In genomic region chr7:75879771-75880184, GRCh38 we compare ENCODE assay signal across 8 cellular contexts. TPM values are rescaled to one million over a fixed set of nuclear protein-coding genes. Genes with fewer than 3 reads are reported as not detected.
DNase-seq lines count a peak whose midpoint lies in the region; ATAC-seq and TF ChIP-seq lines count a peak whose summit lies in the region.

No MANE protein-coding gene starts in this region.

- H3K4me1 ChIP-seq in cardiac muscle cell (ENCODE audit: low read depth): peaks cover 5% of the 10 kb centered on the region

- no peak for ATAC-seq in Right ventricle myocardium inferior

- TF ChIP-seq CTCF in cardiac muscle cell (IDR thresholded peaks at IDR 0.05; ENCODE audit: low read depth, low read length): no peak
- no peak for TF ChIP-seq CTCF in nephron (IDR thresholded peaks at IDR 0.05; ENCODE audit: unreplicated experiment in 3 of 3)
- TF ChIP-seq CTCF in GM20000 (IDR thresholded peaks at IDR 0.05; ENCODE audit: extremely low read depth, missing control alignments): no peak

- H3K36me3 Mint-ChIP-seq in nephron (ENCODE audit: low read depth): peaks cover 33% of the 10 kb centered on the region

- DNase-seq in cardiac muscle cell (ENCODE audit: low read depth in 1 of 2, low spot score in 1 of 2) (peak in 1 of 2 donors; percentile 54), Right ventricle myocardium inferior (ENCODE audit: missing footprints) (no peak), SK-MEL-5 (ENCODE audit: low read depth, low spot score) (peak; percentile 36), dermis blood vessel endothelial cell (peak; percentile 31), AG20443 (ENCODE audit: low spot score) (no peak), GM20000 (ENCODE audit: low spot score) (no peak)
- no peak for DNase-seq in activated CD8-positive, alpha-beta memory T cell treated with anti-CD3 and anti-CD28 coated beads, Interleukin-2, amount 50 U/mL, for 4 hours

- H3K9me3 ChIP-seq in cardiac muscle cell (ENCODE audit: low read depth): no peaks in the 10 kb centered on the region

- peaks cover 30% of the 10 kb centered on the region for H3K4me1 Mint-ChIP-seq in nephron

- no peaks in the 10 kb centered on the region for H3K27me3 ChIP-seq in cardiac muscle cell

- no peaks in the 10 kb centered on the region for H3K27me3 Mint-ChIP-seq in nephron (ENCODE audit: low read depth)

- peak overlapping the region; percentile 29 for H3K27ac ChIP-seq in cardiac muscle cell

- peak overlapping the region; percentile 40 to 94 (median 86) for H3K27ac Mint-ChIP-seq in nephron

- peak overlapping the region; percentile 94 to 96 (median 94) for H3K4me3 Mint-ChIP-seq in nephron

- intact Hi-C loops in Right ventricle myocardium inferior (cut with DNase I): loop anchor here (2.0 to 10.0 kb wide), 3 partner anchors 35 to 115 kb away; partner anchors contain the start of genes POR and TMEM120A

- H3K4me3 ChIP-seq in cardiac muscle cell: peak overlapping the region; percentile 55

- in situ Hi-C loops in SK-MEL-5 (cut with HindIII; ENCODE audit: low pct_unique_long_range_greater_than_20kb, low sequenced_read_pairs): no loop called here

- H3K9me3 Mint-ChIP-seq in nephron: no peaks in the 10 kb centered on the region

- peaks cover 25% of the 10 kb centered on the region for H3K36me3 ChIP-seq in cardiac muscle cell

RNA-seq across cellular contexts. Expression of gene RHBDD2, which starts 0.9 kb away (rescaled TPM):
- total RNA-seq in cardiac muscle cell (83.6 and 115 TPM in 2 replicates), Right ventricle myocardium inferior (16.7 TPM), dermis blood vessel endothelial cell (15.3 and 18.1 TPM in 2 replicates)
- polyA plus RNA-seq in cardiac muscle cell: 190 and 223 TPM in 2 replicates
- total RNA-seq in SK-MEL-5 (2014; rRNA removed; shearing (Covaris generic)): 70.4 and 83.4 TPM in 2 replicates
- 149 and 167 TPM in 2 replicates for polyA plus RNA-seq in SK-MEL-5 (2015; cell fraction: cytosol; rRNA removed)
- polyA plus RNA-seq in SK-MEL-5 (2015; cell fraction: nucleus; rRNA removed): 31.1 and 51.2 TPM in 2 replicates

RNA-seq across cellular contexts. Expression of gene POR, which starts 35.2 kb away (rescaled TPM):
- 95.6 and 97.9 TPM in 2 replicates for total RNA-seq in cardiac muscle cell
- polyA plus RNA-seq in cardiac muscle cell: 87.9 and 101 TPM in 2 replicates
- total RNA-seq in Right ventricle myocardium inferior: 66.3 TPM
- total RNA-seq in SK-MEL-5 (2014; rRNA removed; shearing (Covaris generic)): 136 and 150 TPM in 2 replicates
- polyA plus RNA-seq in SK-MEL-5 (2015; cell fraction: cytosol; rRNA removed): 133 and 134 TPM in 2 replicates
- polyA plus RNA-seq in SK-MEL-5 (2015; cell fraction: nucleus; rRNA removed): 188 and 217 TPM in 2 replicates
- total RNA-seq in dermis blood vessel endothelial cell: 87.0 and 102 TPM in 2 replicates

Comparison
In these comparisons a context has a peak if more than half of its experiments do, and no peak if none do; other contexts are left out.
1. DNase-seq: peak in SK-MEL-5 (single experiment) and dermis blood vessel endothelial cell (single experiment); none in Right ventricle myocardium inferior (single experiment), AG20443 (single experiment), GM20000 (single experiment) and activated CD8-positive, alpha-beta memory T cell treated with anti-CD3 and anti-CD28 coated beads, Interleukin-2, amount 50 U/mL, for 4 hours (single experiment).